ENCODE assay signal across 38 cellular contexts in genomic region chr10:45004661-45005060, GRCh38. TPM values are rescaled to one million over a fixed set of nuclear protein-coding genes. Genes with fewer than 3 reads are reported as not detected.
"Had no signal": no experiment of that assay in that cellular context is flagged by ENCODE, and none has a peak within 500 bp of the region (broad histone marks: within the 10 kb centered on the region; RNA-seq: fewer than 3 reads in every experiment).

No MANE protein-coding gene starts in this region.

- DNase-seq: activated CD4-positive, alpha-beta memory T cell treated with anti-CD3 and anti-CD28 coated beads, Interleukin-2, amount 10 ng/mL, durations not matched to agents 7 days and 5 days; activated CD4-positive, alpha-beta T cell treated with anti-CD3 and anti-CD28 coated beads for 1 hour; activated CD4-positive, alpha-beta T cell treated with anti-CD3 and anti-CD28 coated beads for 36 hours; activated CD4-positive, alpha-beta T cell treated with anti-CD3 and anti-CD28 coated beads, Interleukin-2, amount 10 ng/mL, durations not matched to agents 7 days and 5 days; activated CD4-positive, alpha-beta T cell treated with anti-CD3 and anti-CD28 coated beads, Interleukin-2, amount 50 U/mL, for 48 hours; activated CD4-positive, CD25-positive, alpha-beta regulatory T cell; activated CD8-positive, alpha-beta memory T cell treated with anti-CD3 and anti-CD28 coated beads for 24 hours; activated CD8-positive, alpha-beta memory T cell treated with anti-CD3 and anti-CD28 coated beads, Interleukin-2, amount 10 ng/mL, durations not matched to agents 7 days and 5 days; activated CD8-positive, alpha-beta memory T cell treated with anti-CD3 and anti-CD28 coated beads, Interleukin-2, amount 50 U/mL, for 48 hours; activated CD8-positive, alpha-beta T cell treated with anti-CD3 and anti-CD28 coated beads, Interleukin-2, amount 10 ng/mL, durations not matched to agents 7 days and 5 days; activated effector memory CD4-positive, alpha-beta T cell treated with Interleukin-2 at 50 U/mL for 16 hours; activated gamma-delta T cell; activated naive CD4-positive, alpha-beta T cell treated with anti-CD3 and anti-CD28 coated beads, Interleukin-2, amount 10 ng/mL, durations not matched to agents 7 days and 5 days; activated naive CD4-positive, alpha-beta T cell treated with Interleukin-2 at 50 U/mL for 16 hours; activated naive CD8-positive, alpha-beta T cell treated with anti-CD3 and anti-CD28 coated beads, Interleukin-2, amount 10 ng/mL, durations not matched to agents 7 days and 5 days; activated naive CD8-positive, alpha-beta T cell treated with anti-CD3 and anti-CD28 coated beads, Interleukin-2, amount 50 U/mL, for 24 hours; activated T-cell treated with anti-CD3 and anti-CD28 coated beads, Interleukin-2, amount 50 U/mL, for 24 hours; activated T-cell treated with anti-CD3 and anti-CD28 coated beads, Interleukin-2, amount 50 U/mL, for 48 hours; amygdala; anterior cingulate cortex; caudate nucleus; SW 1271; T-helper 1 cell; T-helper 2 cell; T-helper 9 cell; WERI-Rb-1 had no signal

- FAIRE-seq: bronchial epithelial cell had no signal

- H3K27ac ChIP-seq: cardiac muscle cell, WERI-Rb-1 had no signal

- H3K27ac Mint-ChIP-seq: activated CD4-positive, alpha-beta memory T cell treated with anti-CD3 and anti-CD28 coated beads, Interleukin-2, amount 10 ng/mL, durations not matched to agents 7 days and 5 days; activated CD4-positive, alpha-beta T cell treated with anti-CD3 and anti-CD28 coated beads for 36 hours; activated CD4-positive, alpha-beta T cell treated with anti-CD3 and anti-CD28 coated beads, Interleukin-2, amount 10 ng/mL, durations not matched to agents 7 days and 5 days; activated CD8-positive, alpha-beta memory T cell treated with anti-CD3 and anti-CD28 coated beads, Interleukin-2, amount 10 ng/mL, durations not matched to agents 7 days and 5 days; activated CD8-positive, alpha-beta T cell treated with anti-CD3 and anti-CD28 coated beads, Interleukin-2, amount 10 ng/mL, durations not matched to agents 7 days and 5 days; activated naive CD4-positive, alpha-beta T cell treated with anti-CD3 and anti-CD28 coated beads, Interleukin-2, amount 10 ng/mL, durations not matched to agents 7 days and 5 days; activated naive CD4-positive, alpha-beta T cell treated with anti-CD3 and anti-CD28 coated beads, Interleukin-2, amount 50 U/mL, for 24 hours; activated naive CD8-positive, alpha-beta T cell; activated naive CD8-positive, alpha-beta T cell treated with anti-CD3 and anti-CD28 coated beads, Interleukin-2, amount 10 ng/mL, durations not matched to agents 7 days and 5 days; activated naive CD8-positive, alpha-beta T cell treated with anti-CD3 and anti-CD28 coated beads, Interleukin-2, amount 50 U/mL, for 24 hours; activated T-cell treated with anti-CD3 and anti-CD28 coated beads, Interleukin-2, amount 50 U/mL, for 24 hours; activated T-helper 2 cell treated with anti-CD3 and anti-CD28 coated beads, Interferon-gamma antibody, Interleukin-2, Interleukin-4, amounts not matched to agents 10 μg/mL and 5 μg/mL and 100 μg/mL, durations not matched to agents 14 hours and 24 hours and 36 hours; brain; T-helper 1 cell treated with Interleukin-12 subunit alpha and Interleukin-12 subunit beta and Interleukin-4 antibody, amounts not matched to agents 30 μg/mL and 1 μg/mL, for 36 hours; T-helper 2 cell treated with Interferon-gamma antibody and Interleukin-4, amounts not matched to agents 5 μg/mL and 100 μg/mL, for 36 hours; WTC11 had no signal

- H3K4me3 ChIP-seq: ascending aorta, cardiac muscle cell had no signal

- H3K4me3 Mint-ChIP-seq: activated CD4-positive, alpha-beta memory T cell treated with anti-CD3 and anti-CD28 coated beads, Interleukin-2, amount 10 ng/mL, durations not matched to agents 7 days and 5 days; activated CD4-positive, alpha-beta T cell treated with anti-CD3 and anti-CD28 coated beads for 36 hours; activated CD4-positive, alpha-beta T cell treated with anti-CD3 and anti-CD28 coated beads, Interleukin-2, amount 10 ng/mL, durations not matched to agents 7 days and 5 days; activated CD8-positive, alpha-beta memory T cell treated with anti-CD3 and anti-CD28 coated beads, Interleukin-2, amount 10 ng/mL, durations not matched to agents 7 days and 5 days; activated CD8-positive, alpha-beta T cell treated with anti-CD3 and anti-CD28 coated beads, Interleukin-2, amount 10 ng/mL, durations not matched to agents 7 days and 5 days; activated naive CD4-positive, alpha-beta T cell treated with anti-CD3 and anti-CD28 coated beads, Interleukin-2, amount 10 ng/mL, durations not matched to agents 7 days and 5 days; activated naive CD4-positive, alpha-beta T cell treated with anti-CD3 and anti-CD28 coated beads, Interleukin-2, amount 50 U/mL, for 24 hours; activated naive CD8-positive, alpha-beta T cell; activated naive CD8-positive, alpha-beta T cell treated with anti-CD3 and anti-CD28 coated beads, Interleukin-2, amount 10 ng/mL, durations not matched to agents 7 days and 5 days; activated naive CD8-positive, alpha-beta T cell treated with anti-CD3 and anti-CD28 coated beads, Interleukin-2, amount 50 U/mL, for 24 hours; activated T-cell treated with anti-CD3 and anti-CD28 coated beads, Interleukin-2, amount 50 U/mL, for 24 hours; central memory CD8-positive, alpha-beta T cell; T-helper 1 cell treated with Interleukin-12 subunit alpha and Interleukin-12 subunit beta and Interleukin-4 antibody, amounts not matched to agents 30 μg/mL and 1 μg/mL, for 36 hours; T-helper 2 cell treated with Interferon-gamma antibody and Interleukin-4, amounts not matched to agents 5 μg/mL and 100 μg/mL, for 36 hours; WTC11 had no signal

- H3K27me3 Mint-ChIP-seq: activated CD4-positive, alpha-beta T cell treated with anti-CD3 and anti-CD28 coated beads for 36 hours; activated CD8-positive, alpha-beta memory T cell treated with anti-CD3 and anti-CD28 coated beads, Interleukin-2, amount 10 ng/mL, durations not matched to agents 7 days and 5 days; activated naive CD4-positive, alpha-beta T cell treated with anti-CD3 and anti-CD28 coated beads, Interleukin-2, amount 50 U/mL, for 24 hours; activated naive CD8-positive, alpha-beta T cell; activated naive CD8-positive, alpha-beta T cell treated with anti-CD3 and anti-CD28 coated beads, Interleukin-2, amount 10 ng/mL, durations not matched to agents 7 days and 5 days; activated naive CD8-positive, alpha-beta T cell treated with anti-CD3 and anti-CD28 coated beads, Interleukin-2, amount 50 U/mL, for 24 hours; activated T-cell treated with anti-CD3 and anti-CD28 coated beads, Interleukin-2, amount 50 U/mL, for 24 hours; central memory CD8-positive, alpha-beta T cell had no signal

- H3K9me3 Mint-ChIP-seq: central memory CD8-positive, alpha-beta T cell had no signal

- ATAC-seq: activated CD4-positive, alpha-beta T cell treated with anti-CD3 and anti-CD28 coated beads for 36 hours; activated CD4-positive, CD25-positive, alpha-beta regulatory T cell treated with anti-CD3 and anti-CD28 coated beads, Interleukin-2, amount 50 U/mL, for 24 hours; activated CD8-positive, alpha-beta memory T cell treated with anti-CD3 and anti-CD28 coated beads, Interleukin-2, amount 10 ng/mL, durations not matched to agents 7 days and 5 days; activated CD8-positive, alpha-beta T cell treated with anti-CD3 and anti-CD28 coated beads, Interleukin-2, amount 10 ng/mL, durations not matched to agents 7 days and 5 days; activated naive CD8-positive, alpha-beta T cell treated with anti-CD3 and anti-CD28 coated beads, Interleukin-2, amount 50 U/mL, for 24 hours; WTC11 had no signal

- H3K27me3 ChIP-seq: ascending aorta, cardiac muscle cell had no signal

- H3K36me3 ChIP-seq: cardiac muscle cell had no signal

- H3K9me3 ChIP-seq: ascending aorta had no signal

RNA-seq across cellular contexts. Expression of gene DEPP1, which starts 26.1 kb away (rescaled TPM):
- total RNA-seq: activated CD8-positive, alpha-beta T cell treated with anti-CD3 and anti-CD28 coated beads, Interleukin-2, amount 10 ng/mL, durations not matched to agents 7 days and 5 days had no signal
